Comparison of ENCODE assay signal across 28 cellular contexts in the genomic region with DNA sequence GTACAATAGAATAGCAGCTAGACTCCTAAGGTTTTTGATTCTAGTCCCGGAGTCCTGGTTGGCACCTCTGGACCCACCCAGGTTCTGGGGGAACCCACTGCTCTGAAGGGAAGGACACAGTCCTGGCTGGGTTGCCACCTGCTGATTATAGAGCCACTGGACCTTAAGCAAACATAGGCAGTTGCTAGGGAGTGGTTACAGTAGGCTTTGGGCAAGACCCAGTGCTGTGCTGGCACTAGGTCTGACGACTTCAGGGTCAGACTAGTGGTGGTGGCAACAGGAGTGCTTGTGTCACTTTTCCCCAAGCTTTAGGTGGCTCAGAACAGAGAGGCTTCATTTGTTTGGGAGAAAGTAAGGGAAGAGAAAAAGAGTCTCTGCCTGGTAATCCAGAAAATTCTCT.
"Had no signal": no experiment of that assay in that cellular context is flagged by ENCODE, and none has a peak within 500 bp of the region (broad histone marks: within the 10 kb centered on the region; RNA-seq: fewer than 3 reads in every experiment).

No MANE protein-coding gene starts in this region.

- DNase-seq: activated CD4-positive, alpha-beta memory T cell treated with anti-CD3 and anti-CD28 coated beads, Interleukin-2, amount 10 ng/mL, durations not matched to agents 7 days and 5 days; activated CD4-positive, alpha-beta T cell treated with anti-CD3 and anti-CD28 coated beads for 36 hours; activated CD4-positive, alpha-beta T cell treated with anti-CD3 and anti-CD28 coated beads, Interleukin-2, amount 50 U/mL, for 1 hour; activated CD4-positive, CD25-positive, alpha-beta regulatory T cell; activated CD8-positive, alpha-beta memory T cell treated with anti-CD3 and anti-CD28 coated beads, Interleukin-2, amount 50 U/mL, for 4 hours; activated gamma-delta T cell treated with Interleukin-2 at 50 U/mL for 16 hours; activated naive CD4-positive, alpha-beta T cell treated with anti-CD3 and anti-CD28 coated beads, Interleukin-2, amount 10 ng/mL, durations not matched to agents 7 days and 5 days; activated naive CD8-positive, alpha-beta T cell treated with anti-CD3 and anti-CD28 coated beads for 36 hours; activated T-cell treated with anti-CD3 and anti-CD28 coated beads, Interleukin-2, amount 50 U/mL, for 72 hours; NCI-H1092; NCI-H1417; NCI-H1930; NCI-H2171; NCI-H2227 treated with DMSO at 0.1 percent for 48 hours; NCI-H446 treated with DMSO at 0.1 percent for 48 hours; NCI-H526; NCI-H774; NK-92 treated with Interleukin-12 subunit alpha and Interleukin-12 subunit beta, amount 100 ng/mL, for 24 hours; OCI-M1; RPMI8226; T-cell; T-helper 2 cell; T1000 had no signal

- ATAC-seq: activated CD4-positive, alpha-beta T cell treated with anti-CD3 and anti-CD28 coated beads for 36 hours; activated T-cell treated with anti-CD3 and anti-CD28 coated beads, Interleukin-2, amount 50 U/mL, for 72 hours; Panc1; Right ventricle myocardium inferior; T-cell had no signal

- H3K27ac ChIP-seq: KMS-11, SK-N-MC, VCaP had no signal

- H3K9ac ChIP-seq: KMS-11 had no signal

- H3K4me2 ChIP-seq: KMS-11 had no signal

- H3K4me3 ChIP-seq: SK-N-MC had no signal
